14 cellular contexts compared by ENCODE assay signal in genomic region chr4:7971881-7972500, GRCh38. TPM values are rescaled to one million over a fixed set of nuclear protein-coding genes. Genes with fewer than 3 reads are reported as not detected.
DNase-seq lines count a peak whose midpoint lies in the region; ATAC-seq, FAIRE-seq and TF ChIP-seq lines count a peak whose summit lies in the region.
"Had no signal": no experiment of that assay in that cellular context is flagged by ENCODE, and none has a peak within 500 bp of the region (broad histone marks: within the 10 kb centered on the region; RNA-seq: fewer than 3 reads in every experiment).

No MANE protein-coding gene starts in this region.

- H3K27me3 ChIP-seq in duodenal mucosa (ENCODE audit: control insufficient read depth in 1 of 2, insufficient read depth in 2 of 2, low read length in 2 of 2) (no peaks in the 10 kb centered on the region), osteoblast (ENCODE audit: insufficient read depth, low read length) (no peaks in the 10 kb centered on the region)

- H3K4me3 ChIP-seq in duodenal mucosa (ENCODE audit: low read depth in 1 of 2, low read length in 2 of 2) (no peak overlapping the region), osteoblast (ENCODE audit: insufficient read depth, low read length) (no peak overlapping the region)

- H3K36me3 ChIP-seq in duodenal mucosa (ENCODE audit: control insufficient read depth in 1 of 2, insufficient read depth in 2 of 2, low read length in 2 of 2) (no peaks in the 10 kb centered on the region), osteoblast (ENCODE audit: insufficient read depth, low read length) (no peaks in the 10 kb centered on the region)

- no peak overlapping the region for H3K4me2 ChIP-seq in osteoblast (ENCODE audit: insufficient read depth, low read length)

- H3K9ac ChIP-seq in duodenal mucosa (ENCODE audit: low read depth in 1 of 2, low read length in 2 of 2) = peak overlapping the region; percentile 25 to 41

- H3K27ac ChIP-seq in RWPE1 (peak overlapping the region; percentile 80), duodenal mucosa (ENCODE audit: low read depth, low read length) (no peak overlapping the region), osteoblast (ENCODE audit: low read depth, low read length) (peak overlapping the region; percentile 48)

- H2AFZ ChIP-seq in osteoblast (ENCODE audit: low read length) = no peak overlapping the region

- POLR2A ChIA-PET in RWPE1 (lab: Yijun Ruan, JAX; ENCODE audit: low non-redundant PET) = no interaction called here

- H3K79me2 ChIP-seq in osteoblast (ENCODE audit: insufficient read depth, low read length) = peaks cover 6% of the 10 kb centered on the region

- DNase-seq in ELR (ENCODE audit: low read depth) (peak; percentile 78), RWPE1 (ENCODE audit: low spot score) (no peak), osteoblast (ENCODE audit: insufficient read length, low spot score, missing footprints) (peak; percentile 31), NCI-H748 (lab: John Stamatoyannopoulos, UW; ENCODE audit: unreplicated experiment) (no peak), GM12892 (ENCODE audit: insufficient read length) (no peak)
- DNase-seq: activated CD8-positive, alpha-beta memory T cell treated with anti-CD3 and anti-CD28 coated beads for 24 hours; cerebellar nuclear complex; NCI-H187; RPMI8226; stimulated activated naive CD4-positive, alpha-beta T cell treated with Interleukin-2 at 50 U/mL for 16 hours had no signal

- CTCF ChIA-PET in RWPE1 (lab: Yijun Ruan, JAX) = no interaction called here

- no peak for TF ChIP-seq POLR2A in GM12892 (IDR thresholded peaks at IDR 0.05; ENCODE audit: low read depth, low read length)

- H4K20me1 ChIP-seq in osteoblast (ENCODE audit: insufficient read depth, low read length) = no peaks in the 10 kb centered on the region

- no peak for TF ChIP-seq CTCF in RWPE1 (conservative IDR thresholded peaks at IDR 0.05; ENCODE audit: low read depth)
- TF ChIP-seq CTCF in osteoblast (IDR thresholded peaks at IDR 0.05; ENCODE audit: extremely low read depth, low read depth, low read length) = no peak

- ATAC-seq in HG02973 (IDR thresholded peaks at IDR 0.05; ENCODE audit: unreplicated experiment) = no peak
- no peak for ATAC-seq in HG03196 (IDR thresholded peaks at IDR 0.05; ENCODE audit: unreplicated experiment)

- H3K9me3 ChIP-seq in duodenal mucosa (ENCODE audit: control insufficient read depth in 1 of 2, low read length in 2 of 2) = no peaks in the 10 kb centered on the region
- no peaks in the 10 kb centered on the region for H3K9me3 ChIP-seq in osteoblast (ENCODE audit: low read depth, low read length)

- H3K4me1 ChIP-seq in duodenal mucosa (ENCODE audit: control insufficient read depth in 1 of 2, insufficient read depth in 2 of 2, low read length in 2 of 2) (peaks cover 38 to 47% of the 10 kb centered on the region in 2 donors), osteoblast (ENCODE audit: insufficient read depth, low read length) (peaks cover 35% of the 10 kb centered on the region)

- no peak for FAIRE-seq in GM12892 (lab: Jason Lieb, UNC)
- FAIRE-seq: G401.6 had no signal

RNA-seq across cellular contexts. Expression of gene AFAP1, which starts 32.3 kb away (rescaled TPM):
- total RNA-seq in osteoblast = 101 and 106 TPM in 2 replicates
- polyA plus RNA-seq in GM12892 (2012; ENCODE audit: missing spikeins) = 0.28 TPM

Comparison
In these comparisons a context has a peak if more than half of its experiments do, and no peak if none do; other contexts are left out.
1. DNase-seq: peak in ELR (single experiment) and osteoblast (single experiment); none in RWPE1 (single experiment), NCI-H748 (single experiment) and GM12892 (single experiment).